In the genomic region with DNA sequence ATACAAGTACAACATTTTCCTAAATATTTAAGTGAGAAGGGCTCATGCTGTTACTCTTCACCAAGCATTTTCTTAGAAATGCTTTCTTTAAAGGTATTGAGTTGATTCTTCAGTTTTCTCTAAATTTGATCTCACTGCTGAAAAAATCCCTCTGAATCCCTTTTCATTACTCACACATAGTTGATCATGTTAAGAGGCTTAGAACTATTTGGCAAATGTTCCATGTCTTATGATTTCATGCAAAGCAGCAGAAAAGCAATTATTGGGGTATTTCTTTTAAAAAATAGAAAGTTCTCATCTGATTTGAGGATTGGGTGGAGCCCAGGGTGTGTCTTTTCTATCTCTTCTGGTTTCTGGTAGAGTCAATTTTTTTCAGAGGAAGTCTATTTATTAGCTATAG, we compare ENCODE assay signal across 24 cellular contexts.
A peak's percentile ranks its signal among the peaks of the same experiment; 100 is the strongest.
DNase-seq lines count a peak whose midpoint lies in the region; ATAC-seq and TF ChIP-seq lines count a peak whose summit lies in the region.
"Had no signal": no experiment of that assay in that cellular context is flagged by ENCODE, and none has a peak within 500 bp of the region (broad histone marks: within the 10 kb centered on the region; RNA-seq: fewer than 3 reads in every experiment).

No MANE protein-coding gene starts in this region.

- H3K9ac ChIP-seq in skeletal muscle satellite cell (ENCODE audit: low read depth, low read length) = peak overlapping the region; percentile 25

- no peaks in the 10 kb centered on the region for H3K4me1 Mint-ChIP-seq in activated CD8-positive, alpha-beta T cell treated with anti-CD3 and anti-CD28 coated beads, Interleukin-2, amount 10 ng/mL, durations not matched to agents 7 days and 5 days (ENCODE audit: low read depth)
- H3K4me1 Mint-ChIP-seq: activated CD4-positive, alpha-beta T cell treated with anti-CD3 and anti-CD28 coated beads, Interleukin-2, amount 10 ng/mL, durations not matched to agents 7 days and 5 days; activated naive CD8-positive, alpha-beta T cell treated with anti-CD3 and anti-CD28 coated beads for 36 hours had no signal

- H3K27me3 Mint-ChIP-seq in activated CD8-positive, alpha-beta T cell treated with anti-CD3 and anti-CD28 coated beads, Interleukin-2, amount 10 ng/mL, durations not matched to agents 7 days and 5 days (ENCODE audit: low read depth) = no peaks in the 10 kb centered on the region
- H3K27me3 Mint-ChIP-seq: activated CD4-positive, alpha-beta T cell treated with anti-CD3 and anti-CD28 coated beads, Interleukin-2, amount 10 ng/mL, durations not matched to agents 7 days and 5 days; activated naive CD8-positive, alpha-beta T cell treated with anti-CD3 and anti-CD28 coated beads for 36 hours; naive B cell had no signal

- H3K9me3 ChIP-seq in skeletal muscle satellite cell (replicated peaks; ENCODE audit: low read length) = no peaks in the 10 kb centered on the region
- H3K9me3 ChIP-seq: heart left ventricle, psoas muscle, upper lobe of left lung had no signal

- H3K4me2 ChIP-seq in skeletal muscle satellite cell (ENCODE audit: low read length) = no peak overlapping the region

- H3K27me3 ChIP-seq in skeletal muscle satellite cell (ENCODE audit: control insufficient read depth, insufficient read depth, low read length) = no peaks in the 10 kb centered on the region
- H3K27me3 ChIP-seq: heart left ventricle, upper lobe of left lung had no signal

- H3K4me3 ChIP-seq in epithelial cell of esophagus (ENCODE audit: low read length) (no peak overlapping the region), skeletal muscle satellite cell (ENCODE audit: low read length) (no peak overlapping the region)
- H3K4me3 ChIP-seq: heart left ventricle, psoas muscle, SK-N-MC, skin epidermis, upper lobe of left lung had no signal

- no peaks in the 10 kb centered on the region for H3K9me3 Mint-ChIP-seq in activated CD8-positive, alpha-beta T cell treated with anti-CD3 and anti-CD28 coated beads, Interleukin-2, amount 10 ng/mL, durations not matched to agents 7 days and 5 days (ENCODE audit: insufficient read depth)
- H3K9me3 Mint-ChIP-seq: activated CD4-positive, alpha-beta T cell treated with anti-CD3 and anti-CD28 coated beads, Interleukin-2, amount 10 ng/mL, durations not matched to agents 7 days and 5 days; H9 had no signal

- no peak overlapping the region for H3K27ac Mint-ChIP-seq in activated CD8-positive, alpha-beta T cell treated with anti-CD3 and anti-CD28 coated beads, Interleukin-2, amount 10 ng/mL, durations not matched to agents 7 days and 5 days
- H3K27ac Mint-ChIP-seq: activated CD4-positive, alpha-beta T cell treated with anti-CD3 and anti-CD28 coated beads, Interleukin-2, amount 10 ng/mL, durations not matched to agents 7 days and 5 days; activated naive CD8-positive, alpha-beta T cell treated with anti-CD3 and anti-CD28 coated beads for 36 hours; H9 had no signal

- DNase-seq in GM04503 (ENCODE audit: low read depth) (peak; percentile 40), amniotic epithelial cell (ENCODE audit: low read depth) (peak; percentile 40), epithelial cell of esophagus (ENCODE audit: low read depth) (peak; percentile 18), kidney tubule cell (ENCODE audit: low spot score) (no peak)
- no peak for DNase-seq in activated CD4-positive, CD25-positive, alpha-beta regulatory T cell (lab: John Stamatoyannopoulos, UW)
- no peak for DNase-seq in activated CD8-positive, alpha-beta T cell treated with anti-CD3 and anti-CD28 coated beads, Interleukin-2, amount 10 ng/mL, durations not matched to agents 7 days and 5 days
- DNase-seq: activated CD4-positive, alpha-beta T cell treated with anti-CD3 and anti-CD28 coated beads, Interleukin-2, amount 10 ng/mL, durations not matched to agents 7 days and 5 days; activated naive CD8-positive, alpha-beta T cell treated with anti-CD3 and anti-CD28 coated beads for 36 hours; dermis blood vessel endothelial cell; H9; heart left ventricle; left cardiac atrium; naive B cell; NCI-H1092 treated with DMSO at 0.1 percent for 48 hours; NCI-H2029 treated with DMSO at 0.1 percent for 48 hours; NCI-H226; NCI-H748 treated with DMSO at 0.1 percent for 48 hours; psoas muscle; stimulated activated CD4-positive, alpha-beta T cell treated with anti-CD3 and anti-CD28 coated beads, Interleukin-1b, Interleukin-23, amount 100 ng/mL, for 48 hours; upper lobe of left lung had no signal

- POLR2A ChIA-PET in activated CD8-positive, alpha-beta T cell treated with anti-CD3 and anti-CD28 coated beads, Interleukin-2, amount 10 ng/mL, durations not matched to agents 7 days and 5 days (lab: Charles Lee) = no interaction called here

- no peaks in the 10 kb centered on the region for H3K36me3 ChIP-seq in skeletal muscle satellite cell (ENCODE audit: insufficient read depth, low read length)
- H3K36me3 ChIP-seq: heart left ventricle, upper lobe of left lung had no signal

- TF ChIP-seq CTCF in epithelial cell of esophagus (IDR thresholded peaks at IDR 0.05; ENCODE audit: insufficient read depth, low read depth, low read length, missing control alignments) = no peak

- H3K36me3 Mint-ChIP-seq in activated CD8-positive, alpha-beta T cell treated with anti-CD3 and anti-CD28 coated beads, Interleukin-2, amount 10 ng/mL, durations not matched to agents 7 days and 5 days (ENCODE audit: low read depth) = no peaks in the 10 kb centered on the region
- H3K36me3 Mint-ChIP-seq: activated naive CD8-positive, alpha-beta T cell treated with anti-CD3 and anti-CD28 coated beads for 36 hours; naive B cell had no signal

- ATAC-seq in activated CD8-positive, alpha-beta T cell treated with anti-CD3 and anti-CD28 coated beads, Interleukin-2, amount 10 ng/mL, durations not matched to agents 7 days and 5 days = no peak
- no peak for ATAC-seq in GM21737 (IDR thresholded peaks at IDR 0.05; ENCODE audit: unreplicated experiment)
- ATAC-seq: heart left ventricle, left cardiac atrium, psoas muscle had no signal

- peaks cover 56% of the 10 kb centered on the region for H3K4me1 ChIP-seq in skeletal muscle satellite cell (ENCODE audit: control insufficient read depth, insufficient read depth, low read length)
- H3K4me1 ChIP-seq: psoas muscle, upper lobe of left lung had no signal

- no peak overlapping the region for H3K4me3 Mint-ChIP-seq in activated CD8-positive, alpha-beta T cell treated with anti-CD3 and anti-CD28 coated beads, Interleukin-2, amount 10 ng/mL, durations not matched to agents 7 days and 5 days
- H3K4me3 Mint-ChIP-seq: activated CD4-positive, alpha-beta T cell treated with anti-CD3 and anti-CD28 coated beads, Interleukin-2, amount 10 ng/mL, durations not matched to agents 7 days and 5 days; activated naive CD8-positive, alpha-beta T cell treated with anti-CD3 and anti-CD28 coated beads for 36 hours; H9; naive B cell had no signal

- CTCF ChIA-PET in activated CD8-positive, alpha-beta T cell treated with anti-CD3 and anti-CD28 coated beads, Interleukin-2, amount 10 ng/mL, durations not matched to agents 7 days and 5 days (lab: Charles Lee) = no interaction called here

Comparison
In these comparisons a context has a peak if more than half of its experiments do, and no peak if none do; other contexts are left out.
1. DNase-seq: peak in GM04503 (single experiment), amniotic epithelial cell (single experiment) and epithelial cell of esophagus (single experiment); none in kidney tubule cell (single experiment), activated CD4-positive, CD25-positive, alpha-beta regulatory T cell (0 of 4) and activated CD8-positive, alpha-beta T cell treated with anti-CD3 and anti-CD28 coated beads, Interleukin-2, amount 10 ng/mL, durations not matched to agents 7 days and 5 days (single experiment).